Comparison of ENCODE assay signal across 17 cellular contexts in genomic region chr5:62948294-62948693, GRCh38.
DNase-seq lines count a peak whose midpoint lies in the region; ATAC-seq, FAIRE-seq and TF ChIP-seq lines count a peak whose summit lies in the region.
"Had no signal": no experiment of that assay in that cellular context is flagged by ENCODE, and none has a peak within 500 bp of the region (broad histone marks: within the 10 kb centered on the region; RNA-seq: fewer than 3 reads in every experiment).

No MANE protein-coding gene starts in this region.

- no peak overlapping the region for H2AFZ ChIP-seq in endothelial cell of umbilical vein (ENCODE audit: low read depth, low read length)
- H2AFZ ChIP-seq: GM23248 had no signal

- in situ Hi-C loops in Caki2 (cut with HindIII; ENCODE audit: low pct_unique_long_range_greater_than_20kb, low sequenced_read_pairs) = no loop called here

- no peaks in the 10 kb centered on the region for H4K20me1 ChIP-seq in endothelial cell of umbilical vein (replicated peaks; ENCODE audit: control insufficient read depth, extremely low read depth, insufficient read depth, low read length)
- H4K20me1 ChIP-seq: BLaER1 treated with 17β-estradiol and CSF1 and Interleukin-3, amounts not matched to agents 10 nM and 100 nM had no signal

- no peaks in the 10 kb centered on the region for H3K27me3 Mint-ChIP-seq in stimulated activated naive CD8-positive, alpha-beta T cell treated with anti-CD3 and anti-CD28 coated beads, Interleukin-15, amount 100 ng/mL, for 72 hours

- no peak overlapping the region for H3K9ac ChIP-seq in endothelial cell of umbilical vein (replicated peaks; ENCODE audit: extremely low read depth, insufficient read depth, low read length)
- H3K9ac ChIP-seq: BLaER1 treated with 17β-estradiol and CSF1 and Interleukin-3, amounts not matched to agents 10 nM and 100 nM; GM23248 had no signal

- ATAC-seq in HG03196 (IDR thresholded peaks at IDR 0.05; ENCODE audit: unreplicated experiment) = no peak
- no peak for ATAC-seq in stimulated activated naive CD8-positive, alpha-beta T cell treated with anti-CD3 and anti-CD28 coated beads, Interleukin-15, amount 100 ng/mL, for 72 hours
- ATAC-seq: GM12878, HCT116 had no signal

- H3K27ac Mint-ChIP-seq in stimulated activated naive CD8-positive, alpha-beta T cell treated with anti-CD3 and anti-CD28 coated beads, Interleukin-15, amount 100 ng/mL, for 72 hours = no peak overlapping the region
- H3K27ac Mint-ChIP-seq: CD4-positive, alpha-beta T cell had no signal

- H3K4me1 Mint-ChIP-seq in stimulated activated naive CD8-positive, alpha-beta T cell treated with anti-CD3 and anti-CD28 coated beads, Interleukin-15, amount 100 ng/mL, for 72 hours = no peaks in the 10 kb centered on the region

- no peaks in the 10 kb centered on the region for H3K9me3 ChIP-seq in endothelial cell of umbilical vein (replicated peaks; ENCODE audit: control insufficient read depth, insufficient read depth, low read length)

- intact Hi-C loops in endothelial cell of umbilical vein (cut with micrococcal nuclease) = no loop called here

- H3K4me2 ChIP-seq in endothelial cell of umbilical vein (ENCODE audit: insufficient read depth, low read length) = no peak overlapping the region
- H3K4me2 ChIP-seq: BLaER1 treated with 17β-estradiol and CSF1 and Interleukin-3, amounts not matched to agents 10 nM and 100 nM had no signal

- H3K4me3 Mint-ChIP-seq in stimulated activated naive CD8-positive, alpha-beta T cell treated with anti-CD3 and anti-CD28 coated beads, Interleukin-15, amount 100 ng/mL, for 72 hours = no peak overlapping the region
- H3K4me3 Mint-ChIP-seq: CD4-positive, alpha-beta T cell had no signal

- no peak overlapping the region for H3K4me3 ChIP-seq in endothelial cell of umbilical vein (replicated peaks in 1 of 3; ENCODE audit: insufficient read depth in 1 of 3, low read depth in 1 of 3, low read length in 3 of 3)
- H3K4me3 ChIP-seq: BLaER1 treated with 17β-estradiol and CSF1 and Interleukin-3, amounts not matched to agents 10 nM and 100 nM; GM12878; GM23248 had no signal

- H3K36me3 ChIP-seq in endothelial cell of umbilical vein (ENCODE audit: control insufficient read depth in 2 of 2, extremely low read depth in 1 of 2, insufficient read depth in 2 of 2, low read length in 2 of 2) = no peaks in the 10 kb centered on the region
- H3K36me3 ChIP-seq: BLaER1 treated with 17β-estradiol and CSF1 and Interleukin-3, amounts not matched to agents 10 nM and 100 nM had no signal

- H3K79me2 ChIP-seq in endothelial cell of umbilical vein (ENCODE audit: control insufficient read depth, insufficient read depth, low read length) = no peaks in the 10 kb centered on the region

- BruUV-seq in endothelial cell of umbilical vein (replicated peaks; lab: Mats Ljungman, UMichigan) = no TSS peak

- DNase-seq in Caki2 (ENCODE audit: low read depth) (peak; percentile 13), RPMI8226 (peak; percentile 11), endothelial cell of umbilical vein (ENCODE audit: low read depth, low spot score) (peak; percentile 6), left kidney (ENCODE audit: low read depth, low spot score) (peak; percentile 9), NCI-H1930 (lab: John Stamatoyannopoulos, UW) (no peak), ecto neural progenitor cell (ENCODE audit: low spot score) (no peak)
- no peak for DNase-seq in stimulated activated naive CD8-positive, alpha-beta T cell treated with anti-CD3 and anti-CD28 coated beads, Interleukin-15, amount 100 ng/mL, for 72 hours
- DNase-seq: ACHN; CD4-positive, alpha-beta T cell; DMS79; GM23248 had no signal

- CTCF ChIA-PET in endothelial cell of umbilical vein (lab: Charles Lee) = interaction anchor here (1.0 kb wide), 1 partner anchor 8 kb away, joined by 3 read pairs; no protein-coding TSS in a partner anchor

- no peak overlapping the region for H3K27ac ChIP-seq in endothelial cell of umbilical vein (ENCODE audit: insufficient read depth, low read depth, low read length)
- H3K27ac ChIP-seq: BLaER1 treated with 17β-estradiol and CSF1 and Interleukin-3, amounts not matched to agents 10 nM and 100 nM; GM23248 had no signal

- TF ChIP-seq CTCF in endothelial cell of umbilical vein (IDR thresholded peaks at IDR 0.05; ENCODE audit: extremely low read depth in 1 of 2, insufficient read depth in 1 of 2, low read depth in 1 of 2, low read length in 2 of 2) = no peak

- no peak for TF ChIP-seq POLR2A in endothelial cell of umbilical vein (IDR thresholded peaks at IDR 0.05; ENCODE audit: low read depth, low read length)

- POLR2A ChIA-PET in endothelial cell of umbilical vein (lab: Charles Lee) = no interaction called here

- no peaks in the 10 kb centered on the region for H3K27me3 ChIP-seq in endothelial cell of umbilical vein (ENCODE audit: control insufficient read depth in 2 of 2, insufficient read depth in 2 of 2, low read length in 2 of 2)
- H3K27me3 ChIP-seq: BLaER1 treated with 17β-estradiol and CSF1 and Interleukin-3, amounts not matched to agents 10 nM and 100 nM had no signal

- no peaks in the 10 kb centered on the region for H3K9me1 ChIP-seq in endothelial cell of umbilical vein (replicated peaks; ENCODE audit: control insufficient read depth, extremely low read depth, insufficient read depth, low read length)

- peak; percentile 63 for FAIRE-seq in endothelial cell of umbilical vein (lab: Jason Lieb, UNC)
- FAIRE-seq: GM12878, GM18507, H54 had no signal

- peaks cover 3% of the 10 kb centered on the region for H3K4me1 ChIP-seq in endothelial cell of umbilical vein (ENCODE audit: control insufficient read depth, extremely low read depth, insufficient read depth, low read length)

- peaks cover 0 to 4% of the 10 kb centered on the region in 2 donors for H3K9me3 Mint-ChIP-seq in stimulated activated naive CD8-positive, alpha-beta T cell treated with anti-CD3 and anti-CD28 coated beads, Interleukin-15, amount 100 ng/mL, for 72 hours

- dilution Hi-C loops in endothelial cell of umbilical vein (cut with MboI; ENCODE audit: extremely low pct_ligation_motif_present, low sequenced_read_pairs) = no loop called here

TF ChIP-seq in endothelial cell of umbilical vein, 7 proteins besides CTCF, POLR2A, EP300 and RAD21:
- TF ChIP-seq MAX (IDR thresholded peaks at IDR 0.05; ENCODE audit: insufficient read depth, insufficient read length) (no peak), EZH2 (IDR thresholded peaks at IDR 0.05; ENCODE audit: borderline replicate concordance, low read depth, low read length, severe bottlenecking) (no peak), JUN (IDR thresholded peaks at IDR 0.05; ENCODE audit: borderline replicate concordance, insufficient read depth, insufficient read length, low read depth) (no peak), FOS (IDR thresholded peaks at IDR 0.05; ENCODE audit: borderline replicate concordance, insufficient read depth, low read length) (no peak), POLR2AphosphoS5 (IDR thresholded peaks at IDR 0.05; ENCODE audit: insufficient read depth, low read depth, low read length) (no peak)
TF ChIP-seq in endothelial cell of umbilical vein: peak in this region for 0.

Comparison
In these comparisons a context has a peak if more than half of its experiments do, and no peak if none do; other contexts are left out.
1. DNase-seq: peak in Caki2 (single experiment), RPMI8226 (single experiment), endothelial cell of umbilical vein (single experiment) and left kidney (single experiment); none in NCI-H1930 (0 of 2), stimulated activated naive CD8-positive, alpha-beta T cell treated with anti-CD3 and anti-CD28 coated beads, Interleukin-15, amount 100 ng/mL, for 72 hours (0 of 2) and ecto neural progenitor cell (single experiment).